Comparison of ENCODE assay signal across 8 cellular contexts in the genomic region with DNA sequence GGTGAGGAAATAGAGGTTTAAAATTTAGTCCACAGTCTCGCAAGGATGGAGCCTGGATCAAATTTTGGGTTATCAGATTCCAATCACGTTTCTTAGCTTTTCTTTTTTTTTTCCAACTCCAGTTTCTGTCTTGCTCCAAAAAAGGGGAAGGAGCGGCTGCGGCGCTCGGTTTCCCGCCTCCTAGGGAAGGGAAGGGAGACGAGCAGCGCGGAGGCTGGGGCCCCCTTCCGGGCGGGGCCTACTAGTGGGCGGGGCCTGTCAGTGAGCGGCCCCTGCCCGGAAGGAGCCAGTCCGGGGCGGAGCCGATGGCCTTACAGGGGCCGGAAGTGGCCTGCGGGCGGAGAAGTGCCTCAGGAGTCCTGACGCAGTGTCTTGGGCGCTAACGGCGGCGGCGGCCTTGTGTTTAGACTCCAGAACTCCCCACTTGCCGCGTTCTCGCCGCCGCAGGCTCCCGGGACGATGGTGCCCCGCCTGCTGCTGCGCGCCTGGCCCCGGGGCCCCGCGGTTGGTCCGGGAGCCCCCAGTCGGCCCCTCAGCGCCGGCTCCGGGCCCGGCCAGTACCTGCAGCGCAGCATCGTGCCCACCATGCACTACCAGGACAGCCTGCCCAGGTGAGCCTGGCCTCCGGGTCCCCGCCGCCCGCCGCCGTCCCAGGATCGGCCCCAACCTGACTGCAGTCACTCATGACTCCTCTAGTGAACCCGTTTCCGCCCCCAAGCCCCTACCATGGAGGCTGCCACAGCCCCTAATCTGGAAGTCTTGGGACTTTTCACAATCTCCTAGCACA. TPM values are rescaled to one million over a fixed set of nuclear protein-coding genes. Genes with fewer than 3 reads are reported as not detected.
A peak's percentile ranks its signal among the peaks of the same experiment; 100 is the strongest.
DNase-seq lines count a peak whose midpoint lies in the region; ATAC-seq, FAIRE-seq and TF ChIP-seq lines count a peak whose summit lies in the region.

A gene (plus strand): TSS at position 340 of the 787 bp plus-strand sequence. CDS start 120 bp downstream, at position 460.

- intact Hi-C loops in ascending aorta (cut with DNase I): loop anchor here (1.0 to 10.0 kb wide), 6 partner anchors 24 to 832 kb away; a partner anchor contains a TSS
- intact Hi-C loops in right cardiac atrium (cut with DNase I): no loop called here

- ATAC-seq in HG02973 (IDR thresholded peaks at IDR 0.05; ENCODE audit: unreplicated experiment) (peak; percentile 97), right cardiac atrium (peak; percentile 99)

- FAIRE-seq in GM18507 (lab: Jason Lieb, UNC) (peak; percentile 88), urothelium cell line (lab: Jason Lieb, UNC) (no peak)

- H3K36me3 ChIP-seq in ascending aorta: peaks cover 0 to 10% of the 10 kb centered on the region in 2 donors

- peak within 1 kb of the TSS; percentile 89 to 100 for H3K4me3 ChIP-seq in ascending aorta
- H3K4me3 ChIP-seq in right cardiac atrium (ENCODE audit: low read length): peak within 1 kb of the TSS; percentile 92

- WGBS in right cardiac atrium: under 1% methylated on average over 57 of the region's 57 CpGs

- no peaks in the 10 kb centered on the region for H3K9me3 ChIP-seq in ascending aorta
- no peaks in the 10 kb centered on the region for H3K9me3 ChIP-seq in right cardiac atrium (ENCODE audit: control insufficient read depth, low read length)

- no peaks in the 10 kb centered on the region for H3K27me3 ChIP-seq in ascending aorta
- H3K27me3 ChIP-seq in right cardiac atrium (ENCODE audit: control insufficient read depth, insufficient read depth): no peaks in the 10 kb centered on the region

- DNase-seq in GM18507 (ENCODE audit: extremely low spot score, insufficient read length, low read depth) (peak; percentile 99), NCI-H2029 treated with DMSO at 0.1 percent for 48 hours (lab: John Stamatoyannopoulos, UW) (peak; percentile 85), T-helper 22 cell (ENCODE audit: low read depth) (peak; percentile 85), ascending aorta (ENCODE audit: low spot score in 2 of 2) (peak; percentile 71 to 98), right cardiac atrium (peak; percentile 97 to 99 (median 98)), pulmonary artery endothelial cell (ENCODE audit: low read depth, low spot score) (peak; percentile 52), urothelium cell line (ENCODE audit: low spot score) (peak; percentile 99)

- H3K4me1 ChIP-seq in ascending aorta: peaks cover 0 to 18% of the 10 kb centered on the region in 2 donors
- H3K4me1 ChIP-seq in right cardiac atrium (ENCODE audit: control insufficient read depth, insufficient read depth, low read length): peaks cover 5% of the 10 kb centered on the region

- peak in 1 of 3 experiments; percentile 14 for TF ChIP-seq CTCF in ascending aorta (IDR thresholded peaks at IDR 0.05)

- H3K27ac ChIP-seq in ascending aorta: peak within 1 kb of the TSS; percentile 99 to 100
- peak within 1 kb of the TSS; percentile 98 for H3K27ac ChIP-seq in right cardiac atrium (ENCODE audit: low read length)

RNA-seq across cellular contexts. Expression of the gene that starts here (rescaled TPM):
- total RNA-seq in ascending aorta: 24.8 TPM
- total RNA-seq in right cardiac atrium: 10 to 100 TPM; 12.1 to 21.2 (median 14.3) TPM
- polyA plus RNA-seq in right cardiac atrium: 19.3 TPM
- 10.4 and 10.9 TPM in 2 replicates for total RNA-seq in pulmonary artery endothelial cell

Comparison
In these comparisons a context has a peak if more than half of its experiments do, and no peak if none do; other contexts are left out.
1. Peak in every context shown above with its lines: DNase-seq, ATAC-seq, H3K4me3 ChIP-seq and H3K27ac ChIP-seq.